In the genomic region with DNA sequence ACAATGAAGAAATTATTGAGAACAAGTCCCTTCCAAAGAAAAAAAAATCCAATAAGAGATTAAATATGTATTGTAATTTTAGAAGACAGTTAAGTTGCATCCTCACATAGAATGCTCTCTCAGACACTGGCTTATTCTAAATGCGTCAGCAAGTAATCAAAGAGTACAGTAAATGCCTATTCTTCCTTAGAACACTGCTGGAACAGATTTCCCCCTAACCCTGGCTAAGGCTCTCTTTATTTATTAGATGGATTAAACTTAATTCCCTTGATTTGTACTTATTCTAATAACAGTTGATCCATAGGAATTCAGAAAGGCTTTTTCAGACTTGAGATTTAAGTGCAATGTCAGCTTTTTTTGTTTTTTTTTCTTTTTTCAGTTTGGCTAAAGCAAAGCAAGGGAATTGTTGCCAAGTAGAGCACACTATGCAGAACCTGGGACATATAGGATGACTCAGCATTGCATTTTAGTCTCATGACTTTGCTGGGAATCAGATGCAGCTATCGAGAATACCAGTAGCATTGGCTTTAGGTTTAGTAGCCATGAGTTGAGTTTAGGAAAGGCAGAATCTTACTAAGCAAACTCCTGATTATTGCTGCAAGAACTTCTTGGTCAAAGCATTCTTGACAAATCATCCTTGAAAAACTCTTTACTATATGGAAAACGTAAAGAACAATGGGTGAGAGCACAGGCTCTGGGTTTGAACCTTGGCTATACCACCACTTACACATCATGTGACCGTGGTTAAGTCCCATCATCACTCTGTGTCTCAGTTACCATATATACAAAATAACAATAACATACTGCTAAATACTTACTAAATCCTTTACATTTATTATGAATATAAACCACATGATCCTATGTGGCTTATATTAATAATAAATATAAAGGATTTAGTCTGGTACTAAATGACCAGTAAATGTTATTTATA, we compare ENCODE assay signal across 16 cellular contexts. TPM values are rescaled to one million over a fixed set of nuclear protein-coding genes. Genes with fewer than 3 reads are reported as not detected.
DNase-seq lines count a peak whose midpoint lies in the region; ATAC-seq and TF ChIP-seq lines count a peak whose summit lies in the region.
"Had no signal": no experiment of that assay in that cellular context is flagged by ENCODE, and none has a peak within 500 bp of the region (broad histone marks: within the 10 kb centered on the region; RNA-seq: fewer than 3 reads in every experiment).

No MANE protein-coding gene starts in this region.

- POLR2A ChIA-PET in A673 (lab: Charles Lee; ENCODE audit: low non-redundant PET) = interaction anchor here (0.6 kb wide), 1 partner anchor 279 kb away, joined by 5 read pairs; no protein-coding TSS in a partner anchor
- POLR2A ChIA-PET in naive thymus-derived CD4-positive, alpha-beta T cell (lab: Charles Lee) = no interaction called here

- CTCF ChIA-PET in A673 (lab: Charles Lee) = no interaction called here
- CTCF ChIA-PET in naive thymus-derived CD4-positive, alpha-beta T cell (lab: Charles Lee) = no interaction called here

- ATAC-seq in left cardiac atrium = no peak
- ATAC-seq in HG03432 (IDR thresholded peaks at IDR 0.05; ENCODE audit: unreplicated experiment) = no peak
- ATAC-seq in naive thymus-derived CD4-positive, alpha-beta T cell = no peak

- no peaks in the 10 kb centered on the region for H3K36me3 ChIP-seq in A673 (ENCODE audit: insufficient read depth, low read length, poor library complexity, severe bottlenecking)
- H3K36me3 ChIP-seq in adipocyte (ENCODE audit: control insufficient read depth, insufficient read depth, low read length, severe bottlenecking) = no peaks in the 10 kb centered on the region
- no peaks in the 10 kb centered on the region for H3K36me3 ChIP-seq in naive thymus-derived CD4-positive, alpha-beta T cell (ENCODE audit: control insufficient read depth in 2 of 3, insufficient read depth in 3 of 3, low read length in 3 of 3)
- H3K36me3 ChIP-seq: ascending aorta had no signal

- H3K36me3 Mint-ChIP-seq in naive thymus-derived CD4-positive, alpha-beta T cell = peaks cover 0 to 40% (median 28%) of the 10 kb centered on the region in 5 donors

- no peaks in the 10 kb centered on the region for H3K27me3 ChIP-seq in A673 (replicated peaks; ENCODE audit: insufficient read depth, low read depth, low read length, poor library complexity)
- H3K27me3 ChIP-seq in adipocyte (replicated peaks; ENCODE audit: control insufficient read depth, insufficient read depth, low read length) = no peaks in the 10 kb centered on the region
- H3K27me3 ChIP-seq in naive thymus-derived CD4-positive, alpha-beta T cell (ENCODE audit: control insufficient read depth in 2 of 2, insufficient read depth in 2 of 2, low read length in 2 of 2) = no peaks in the 10 kb centered on the region
- H3K27me3 ChIP-seq: ascending aorta had no signal

- no peak overlapping the region for H3K4me3 ChIP-seq in A673 (ENCODE audit: low read depth, low read length, poor library complexity, severe bottlenecking)
- H3K4me3 ChIP-seq in adipocyte (ENCODE audit: low read length) = no peak overlapping the region
- no peak overlapping the region for H3K4me3 ChIP-seq in naive thymus-derived CD4-positive, alpha-beta T cell (ENCODE audit: low read length)
- H3K4me3 ChIP-seq: ascending aorta, lung had no signal

- no peak overlapping the region for H3K4me3 Mint-ChIP-seq in naive thymus-derived CD4-positive, alpha-beta T cell

- H3K27ac Mint-ChIP-seq in naive thymus-derived CD4-positive, alpha-beta T cell = no peak overlapping the region

- H3K27ac ChIP-seq in A673 (ENCODE audit: low read depth, low read length, poor library complexity, severe bottlenecking) = no peak overlapping the region
- no peak overlapping the region for H3K27ac ChIP-seq in naive thymus-derived CD4-positive, alpha-beta T cell (ENCODE audit: low read depth, low read length)
- H3K27ac ChIP-seq: ascending aorta, KMS-11, parathyroid adenoma had no signal

- intact Hi-C loops in A673 (cut with micrococcal nuclease; ENCODE audit: unreplicated experiment) (no loop called here), left cardiac atrium (cut with DNase I) (no loop called here)
- intact Hi-C loops in naive thymus-derived CD4-positive, alpha-beta T cell (cut with micrococcal nuclease) = no loop called here

- no TSS peak for BruUV-seq in A673 (replicated peaks; lab: Mats Ljungman, UMichigan)

- no peaks in the 10 kb centered on the region for H3K4me1 Mint-ChIP-seq in naive thymus-derived CD4-positive, alpha-beta T cell

- no peak overlapping the region for H3K9ac ChIP-seq in adipocyte (ENCODE audit: low read length)
- H3K9ac ChIP-seq: KMS-11, parathyroid adenoma had no signal

- H3K27me3 Mint-ChIP-seq in naive thymus-derived CD4-positive, alpha-beta T cell = peaks cover 0 to 1% (median 0%) of the 10 kb centered on the region in 5 donors

- DNase-seq in A673 (ENCODE audit: low spot score) = peak; percentile 32
- DNase-seq in HT-29 (ENCODE audit: low spot score) = peak; percentile 31
- DNase-seq in adipocyte (ENCODE audit: low read depth) = peak; percentile 66
- peak; percentile 86 for DNase-seq in fibroblast of the conjunctiva (ENCODE audit: low read depth)
- DNase-seq in left cardiac atrium = no peak
- no peak for DNase-seq in naive thymus-derived CD4-positive, alpha-beta T cell
- no peak for DNase-seq in activated CD4-positive, alpha-beta T cell treated with anti-CD3 and anti-CD28 coated beads for 1 hour
- DNase-seq: activated CD4-positive, CD25-positive, alpha-beta regulatory T cell; AML-193; substantia nigra had no signal

- H3K9me3 ChIP-seq in A673 (ENCODE audit: low read depth, low read length, poor library complexity, severe bottlenecking) = no peaks in the 10 kb centered on the region
- no peaks in the 10 kb centered on the region for H3K9me3 ChIP-seq in adipocyte (ENCODE audit: control insufficient read depth, low read length)
- H3K9me3 ChIP-seq in naive thymus-derived CD4-positive, alpha-beta T cell (ENCODE audit: control insufficient read depth in 2 of 3, low read length in 3 of 3) = no peaks in the 10 kb centered on the region
- H3K9me3 ChIP-seq: ascending aorta had no signal

- peaks cover 2 to 18% (median 10%) of the 10 kb centered on the region in 11 donors for H3K9me3 Mint-ChIP-seq in naive thymus-derived CD4-positive, alpha-beta T cell

- no peaks in the 10 kb centered on the region for H3K4me1 ChIP-seq in A673 (ENCODE audit: insufficient read depth, low read length, poor library complexity, severe bottlenecking)
- peaks cover 8% of the 10 kb centered on the region for H3K4me1 ChIP-seq in adipocyte (ENCODE audit: control insufficient read depth, insufficient read depth, low read length)
- no peaks in the 10 kb centered on the region for H3K4me1 ChIP-seq in naive thymus-derived CD4-positive, alpha-beta T cell (ENCODE audit: control insufficient read depth in 2 of 2, insufficient read depth in 2 of 2, low read length in 2 of 2)
- H3K4me1 ChIP-seq: ascending aorta, parathyroid adenoma had no signal

- no peak for TF ChIP-seq CTCF in A673 (conservative IDR thresholded peaks at IDR 0.05; ENCODE audit: low read depth, low read length)

RNA-seq across cellular contexts. Expression of a gene that starts 26.7 kb away (rescaled TPM):
- total RNA-seq in A673 (2021) (49.0 and 49.6 TPM in 2 replicates), left cardiac atrium (10 to 100 TPM; 57.8 to 64.7 TPM)
- 19.5 and 23.8 TPM in 2 replicates for total RNA-seq in HT-29 (2014; rRNA removed; shearing (Covaris generic))
- 10 to 100 TPM; 42.4 to 93.5 (median 72.9) TPM for total RNA-seq in naive thymus-derived CD4-positive, alpha-beta T cell
- polyA plus RNA-seq in naive thymus-derived CD4-positive, alpha-beta T cell = 10 to 100 TPM; 12.0 to 16.4 TPM

RNA-seq across cellular contexts. Expression of a gene that starts 33.3 kb away (rescaled TPM):
- total RNA-seq in A673 (2021) (not detected in 2 replicates), left cardiac atrium (not detected)
- not detected in 2 replicates for total RNA-seq in HT-29 (2014; rRNA removed; shearing (Covaris generic))
- total RNA-seq in naive thymus-derived CD4-positive, alpha-beta T cell = not detected
- polyA plus RNA-seq in naive thymus-derived CD4-positive, alpha-beta T cell = not detected
- total RNA-seq: ascending aorta, epithelial cell of proximal tubule, lung had no signal
- polyA plus RNA-seq: lung had no signal

RNA-seq across cellular contexts. Expression of a gene that starts 34.9 kb away (rescaled TPM):
- 51.1 and 53.5 TPM in 2 replicates for total RNA-seq in A673 (2021)
- 146 and 162 TPM in 2 replicates for total RNA-seq in HT-29 (2014; rRNA removed; shearing (Covaris generic))
- 10 to 100 TPM; 20.4 to 31.2 TPM for total RNA-seq in left cardiac atrium
- 10 to 100 TPM; 24.4 to 57.3 (median 28.5) TPM for total RNA-seq in naive thymus-derived CD4-positive, alpha-beta T cell
- 10 to 100 TPM; 56.3 to 61.7 TPM for polyA plus RNA-seq in naive thymus-derived CD4-positive, alpha-beta T cell

Comparison
In these comparisons a context has a peak if more than half of its experiments do, and no peak if none do; other contexts are left out.
1. DNase-seq: peak in A673 (single experiment), HT-29 (single experiment), adipocyte (single experiment) and fibroblast of the conjunctiva (single experiment); none in left cardiac atrium (single experiment), naive thymus-derived CD4-positive, alpha-beta T cell (0 of 9) and activated CD4-positive, alpha-beta T cell treated with anti-CD3 and anti-CD28 coated beads for 1 hour (single experiment).